ENCODE assay signal across 29 cellular contexts in genomic region chr11:14127679-14128078, GRCh38.
"Had no signal": no experiment of that assay in that cellular context is flagged by ENCODE, and none has a peak within 500 bp of the region (broad histone marks: within the 10 kb centered on the region; RNA-seq: fewer than 3 reads in every experiment).

No MANE protein-coding gene starts in this region.

- H3K27ac Mint-ChIP-seq: activated CD4-positive, alpha-beta T cell treated with anti-CD3 and anti-CD28 coated beads, Interleukin-2, amount 10 ng/mL, durations not matched to agents 24 days and 14 days; activated CD8-positive, alpha-beta T cell treated with anti-CD3 and anti-CD28 coated beads for 36 hours; activated naive CD4-positive, alpha-beta T cell treated with anti-CD3 and anti-CD28 coated beads, Interleukin-2, amount 50 U/mL, for 24 hours; activated naive CD8-positive, alpha-beta T cell treated with anti-CD3 and anti-CD28 coated beads, Interleukin-2, amount 10 ng/mL, durations not matched to agents 7 days and 5 days; activated T-cell treated with anti-CD3 and anti-CD28 coated beads, Interleukin-2, amount 50 U/mL, for 72 hours; activated T-helper 17 cell treated with anti-CD3 and anti-CD28 coated beads, Interleukin-2, amount 50 U/mL, for 72 hours had no signal

- H3K27me3 ChIP-seq: ascending aorta, cardiac muscle cell, MG63 had no signal

- H3K4me1 Mint-ChIP-seq: activated CD4-positive, alpha-beta T cell treated with anti-CD3 and anti-CD28 coated beads, Interleukin-2, amount 10 ng/mL, durations not matched to agents 24 days and 14 days; activated naive CD4-positive, alpha-beta T cell treated with anti-CD3 and anti-CD28 coated beads, Interleukin-2, amount 50 U/mL, for 24 hours; activated naive CD8-positive, alpha-beta T cell treated with anti-CD3 and anti-CD28 coated beads, Interleukin-2, amount 10 ng/mL, durations not matched to agents 7 days and 5 days; activated T-helper 17 cell treated with anti-CD3 and anti-CD28 coated beads, Interleukin-2, amount 50 U/mL, for 72 hours; central memory CD8-positive, alpha-beta T cell had no signal

- DNase-seq: activated CD4-positive, alpha-beta T cell treated with anti-CD3 and anti-CD28 coated beads, Interleukin-2, amount 10 ng/mL, durations not matched to agents 24 days and 14 days; activated CD4-positive, alpha-beta T cell treated with anti-CD3 and anti-CD28 coated beads, Interleukin-2, amount 50 U/mL, for 4 hours; activated CD8-positive, alpha-beta T cell treated with anti-CD3 and anti-CD28 coated beads for 36 hours; activated effector memory CD4-positive, alpha-beta T cell treated with anti-CD3 and anti-CD28 coated beads, Interleukin-2, amount 50 U/mL, for 16 hours; activated naive CD4-positive, alpha-beta T cell treated with Interleukin-2 at 50 U/mL for 16 hours; activated naive CD8-positive, alpha-beta T cell treated with anti-CD3 and anti-CD28 coated beads, Interleukin-2, amount 10 ng/mL, durations not matched to agents 7 days and 5 days; activated T-cell treated with anti-CD3 and anti-CD28 coated beads, Interleukin-2, amount 50 U/mL, for 1 hour; activated T-cell treated with anti-CD3 and anti-CD28 coated beads, Interleukin-2, amount 50 U/mL, for 72 hours; amygdala; MG63; NCI-H1048; NCI-H1105 treated with DMSO at 0.1 percent for 48 hours; NCI-H1436; NCI-H1694; NCI-H1930; NCI-H2081 treated with DMSO at 0.1 percent for 48 hours; NCI-H226; NCI-H446 treated with DMSO at 0.1 percent for 48 hours; NK-92 treated with Interleukin-12 subunit alpha and Interleukin-12 subunit beta, amount 100 ng/mL, for 24 hours; PC-9; Right ventricle myocardium superior; T1000; WERI-Rb-1 had no signal

- H3K9me3 Mint-ChIP-seq: activated naive CD4-positive, alpha-beta T cell treated with anti-CD3 and anti-CD28 coated beads, Interleukin-2, amount 50 U/mL, for 24 hours; central memory CD8-positive, alpha-beta T cell had no signal

- H3K27ac ChIP-seq: ascending aorta, cardiac muscle cell, PC-9, SK-N-MC, WERI-Rb-1 had no signal

- H3K27me3 Mint-ChIP-seq: activated CD4-positive, alpha-beta T cell treated with anti-CD3 and anti-CD28 coated beads, Interleukin-2, amount 10 ng/mL, durations not matched to agents 24 days and 14 days; activated CD8-positive, alpha-beta T cell treated with anti-CD3 and anti-CD28 coated beads for 36 hours; activated naive CD4-positive, alpha-beta T cell treated with anti-CD3 and anti-CD28 coated beads, Interleukin-2, amount 50 U/mL, for 24 hours; activated naive CD8-positive, alpha-beta T cell treated with anti-CD3 and anti-CD28 coated beads, Interleukin-2, amount 10 ng/mL, durations not matched to agents 7 days and 5 days; activated T-helper 17 cell treated with anti-CD3 and anti-CD28 coated beads, Interleukin-2, amount 50 U/mL, for 72 hours had no signal

- H3K36me3 ChIP-seq: ascending aorta, cardiac muscle cell, MG63, WERI-Rb-1 had no signal

- H2AFZ ChIP-seq: PC-9 had no signal

- H3K4me3 ChIP-seq: ascending aorta, cardiac muscle cell, MG63, PC-9, SK-N-MC had no signal

- ATAC-seq: activated CD8-positive, alpha-beta T cell treated with anti-CD3 and anti-CD28 coated beads for 36 hours; activated T-cell treated with anti-CD3 and anti-CD28 coated beads, Interleukin-2, amount 50 U/mL, for 72 hours; activated T-helper 17 cell treated with anti-CD3 and anti-CD28 coated beads, Interleukin-2, amount 50 U/mL, for 72 hours had no signal

- H3K4me1 ChIP-seq: ascending aorta had no signal

- H3K9me3 ChIP-seq: ascending aorta, MG63 had no signal

- H3K4me2 ChIP-seq: PC-9 had no signal

- H3K4me3 Mint-ChIP-seq: activated CD4-positive, alpha-beta T cell treated with anti-CD3 and anti-CD28 coated beads, Interleukin-2, amount 10 ng/mL, durations not matched to agents 24 days and 14 days; activated CD8-positive, alpha-beta T cell treated with anti-CD3 and anti-CD28 coated beads for 36 hours; activated naive CD4-positive, alpha-beta T cell treated with anti-CD3 and anti-CD28 coated beads, Interleukin-2, amount 50 U/mL, for 24 hours; activated naive CD8-positive, alpha-beta T cell treated with anti-CD3 and anti-CD28 coated beads, Interleukin-2, amount 10 ng/mL, durations not matched to agents 7 days and 5 days; activated T-cell treated with anti-CD3 and anti-CD28 coated beads, Interleukin-2, amount 50 U/mL, for 72 hours; activated T-helper 17 cell treated with anti-CD3 and anti-CD28 coated beads, Interleukin-2, amount 50 U/mL, for 72 hours; central memory CD8-positive, alpha-beta T cell had no signal
